ENCODE assay signal across 8 cellular contexts in genomic region chr9:34403554-34404380, GRCh38. TPM values are rescaled to one million over a fixed set of nuclear protein-coding genes. Genes with fewer than 3 reads are reported as not detected.
DNase-seq lines count a peak whose midpoint lies in the region; ATAC-seq and TF ChIP-seq lines count a peak whose summit lies in the region.

No MANE protein-coding gene starts in this region.

- H3K27ac ChIP-seq in CD4-positive, CD25-positive, alpha-beta regulatory T cell (ENCODE audit: insufficient read depth, low read length, poor library complexity, severe bottlenecking), result no peak overlapping the region
- H3K27ac ChIP-seq in fibroblast of lung (ENCODE audit: insufficient read depth, low read length), result no peak overlapping the region

- H3K27me3 Mint-ChIP-seq in CD4-positive, CD25-positive, alpha-beta regulatory T cell, result no peaks in the 10 kb centered on the region
- H3K27me3 Mint-ChIP-seq in nephron (ENCODE audit: low read depth), result no peaks in the 10 kb centered on the region
- no peaks in the 10 kb centered on the region for H3K27me3 Mint-ChIP-seq in type B pancreatic cell

- ATAC-seq in CD4-positive, CD25-positive, alpha-beta regulatory T cell (ENCODE audit: low read depth in 2 of 2), result no peak
- no peak for ATAC-seq in HG03460 (IDR thresholded peaks at IDR 0.05; ENCODE audit: unreplicated experiment)

- H4K20me1 ChIP-seq in fibroblast of lung (ENCODE audit: control insufficient read depth, extremely low read depth, insufficient read depth, low read length), result no peaks in the 10 kb centered on the region

- H3K4me3 Mint-ChIP-seq in CD4-positive, CD25-positive, alpha-beta regulatory T cell, result no peak overlapping the region
- H3K4me3 Mint-ChIP-seq in nephron (no peak overlapping the region), type B pancreatic cell (no peak overlapping the region)

- no peak overlapping the region for H2AFZ ChIP-seq in fibroblast of lung (ENCODE audit: low read length)

- CTCF ChIA-PET in HEK293T (lab: Yijun Ruan, JAX), result interaction anchor here (0.7 to 2.7 kb wide), 22 partner anchors 9 to 233 kb away, joined by 3 to 15 read pairs (median 5); partner anchors contain the start of gene SIGMAR1

- TF ChIP-seq CTCF in fibroblast of lung (conservative IDR thresholded peaks at IDR 0.05 in 1 of 2, IDR thresholded peaks at IDR 0.05 in 1 of 2; ENCODE audit: low read depth in 1 of 2, low read length in 2 of 2), result peak; percentile 98 to 99
- TF ChIP-seq CTCF in nephron (IDR thresholded peaks at IDR 0.05; ENCODE audit: unreplicated experiment in 3 of 3), result peak; percentile 96 to 98 (median 96)
- peak; percentile 99 for TF ChIP-seq CTCF in type B pancreatic cell (conservative IDR thresholded peaks at IDR 0.05)

- no peaks in the 10 kb centered on the region for H3K9me3 Mint-ChIP-seq in CD4-positive, CD25-positive, alpha-beta regulatory T cell
- no peaks in the 10 kb centered on the region for H3K9me3 Mint-ChIP-seq in nephron
- H3K9me3 Mint-ChIP-seq in type B pancreatic cell, result no peaks in the 10 kb centered on the region

- H3K9ac ChIP-seq in fibroblast of lung (ENCODE audit: insufficient read depth, low read length), result no peak overlapping the region

- no peaks in the 10 kb centered on the region for H3K9me3 ChIP-seq in CD4-positive, CD25-positive, alpha-beta regulatory T cell (ENCODE audit: control insufficient read depth in 2 of 2, low read length in 2 of 2)
- H3K9me3 ChIP-seq in fibroblast of lung (ENCODE audit: control insufficient read depth, insufficient read depth, low read depth, low read length), result no peaks in the 10 kb centered on the region

- H3K27ac Mint-ChIP-seq in CD4-positive, CD25-positive, alpha-beta regulatory T cell, result peak overlapping the region in 1 of 3 donors; percentile 1
- H3K27ac Mint-ChIP-seq in nephron, result no peak overlapping the region
- H3K27ac Mint-ChIP-seq in type B pancreatic cell, result no peak overlapping the region

- no peak overlapping the region for H3K4me2 ChIP-seq in fibroblast of lung (ENCODE audit: extremely low read depth, insufficient read depth, low read length)

- POLR2A ChIA-PET in HEK293T (lab: Yijun Ruan, JAX), result no interaction called here

- H3K36me3 ChIP-seq in CD4-positive, CD25-positive, alpha-beta regulatory T cell (ENCODE audit: control insufficient read depth, insufficient read depth, low read length), result peaks cover 5% of the 10 kb centered on the region
- H3K36me3 ChIP-seq in fibroblast of lung (ENCODE audit: control insufficient read depth, insufficient read depth, low read length), result no peaks in the 10 kb centered on the region

- H3K36me3 Mint-ChIP-seq in CD4-positive, CD25-positive, alpha-beta regulatory T cell, result peaks cover 17% of the 10 kb centered on the region
- peaks cover 13% of the 10 kb centered on the region for H3K36me3 Mint-ChIP-seq in nephron (ENCODE audit: low read depth)
- no peaks in the 10 kb centered on the region for H3K36me3 Mint-ChIP-seq in type B pancreatic cell

- H3K4me1 ChIP-seq in CD4-positive, CD25-positive, alpha-beta regulatory T cell (ENCODE audit: control insufficient read depth, insufficient read depth, low read length, poor library complexity, severe bottlenecking), result no peaks in the 10 kb centered on the region
- no peaks in the 10 kb centered on the region for H3K4me1 ChIP-seq in fibroblast of lung (ENCODE audit: control insufficient read depth, extremely low read depth, insufficient read depth, low read length)

- DNase-seq in CD4-positive, CD25-positive, alpha-beta regulatory T cell, result peak; percentile 44 to 47 (median 45)
- DNase-seq in HEK293T (ENCODE audit: extremely low spot score) (peak; percentile 77), NCI-H774 (lab: John Stamatoyannopoulos, UW) (peak; percentile 23), activated T-cell treated with anti-CD3 and anti-CD28 coated beads for 48 hours (ENCODE audit: low read depth) (peak; percentile 34), fibroblast of lung (ENCODE audit: low read depth in 2 of 2) (peak; percentile 43 to 70), type B pancreatic cell (ENCODE audit: extremely low spot score, unreplicated experiment) (no peak)

- peaks cover 0 to 6% (median under 1%) of the 10 kb centered on the region in 4 donors for H3K4me1 Mint-ChIP-seq in CD4-positive, CD25-positive, alpha-beta regulatory T cell
- no peaks in the 10 kb centered on the region for H3K4me1 Mint-ChIP-seq in nephron
- H3K4me1 Mint-ChIP-seq in type B pancreatic cell (ENCODE audit: unreplicated experiment), result no peaks in the 10 kb centered on the region

- no peaks in the 10 kb centered on the region for H3K79me2 ChIP-seq in fibroblast of lung (ENCODE audit: control insufficient read depth, insufficient read depth, low read length)

- no peak overlapping the region for H3K4me3 ChIP-seq in CD4-positive, CD25-positive, alpha-beta regulatory T cell (ENCODE audit: low read depth, low read length)
- H3K4me3 ChIP-seq in fibroblast of lung (replicated peaks in 1 of 4; ENCODE audit: control extremely low read depth in 1 of 4, insufficient read depth in 1 of 4, low read depth in 3 of 4, low read length in 4 of 4), result no peak overlapping the region

- H3K27me3 ChIP-seq in CD4-positive, CD25-positive, alpha-beta regulatory T cell (ENCODE audit: control insufficient read depth, insufficient read depth, low read length), result no peaks in the 10 kb centered on the region
- no peaks in the 10 kb centered on the region for H3K27me3 ChIP-seq in fibroblast of lung (ENCODE audit: control insufficient read depth, insufficient read depth, low read length)

TF ChIP-seq in HEK293T, 16 proteins besides CTCF, POLR2A, EP300 and RAD21:
- TF ChIP-seq ARNT (IDR thresholded peaks at IDR 0.05) (no peak), TARDBP (IDR thresholded peaks at IDR 0.05) (no peak), L3MBTL2 (conservative IDR thresholded peaks at IDR 0.05) (no peak), ZNF384 (IDR thresholded peaks at IDR 0.05) (no peak), BHLHE40 (IDR thresholded peaks at IDR 0.05; ENCODE audit: borderline replicate concordance) (no peak), NFRKB (IDR thresholded peaks at IDR 0.05) (no peak), SUZ12 (IDR thresholded peaks at IDR 0.05) (no peak), FOXA1 (IDR thresholded peaks at IDR 0.05) (no peak), PKNOX1 (IDR thresholded peaks at IDR 0.05) (no peak), LEF1 (IDR thresholded peaks at IDR 0.05; ENCODE audit: borderline replicate concordance) (no peak), CTBP1 (IDR thresholded peaks at IDR 0.05; ENCODE audit: borderline replicate concordance) (no peak), SP1 (IDR thresholded peaks at IDR 0.05) (no peak), FOXM1 (IDR thresholded peaks at IDR 0.05; ENCODE audit: borderline replicate concordance) (no peak), HDGF (IDR thresholded peaks at IDR 0.05; ENCODE audit: borderline replicate concordance) (no peak), ELF4 (IDR thresholded peaks at IDR 0.05) (no peak), FOXK2 (IDR thresholded peaks at IDR 0.05) (no peak)

RNA-seq across cellular contexts. Expression of gene MYORG, which starts 27.1 kb away (rescaled TPM):
- 0.64 TPM for total RNA-seq in CD4-positive, CD25-positive, alpha-beta regulatory T cell
- under 1 TPM; 0.05 to 0.35 (median 0.29) TPM for polyA plus RNA-seq in CD4-positive, CD25-positive, alpha-beta regulatory T cell
- total RNA-seq in fibroblast of lung (0.26 and 0.83 TPM in 2 replicates), type B pancreatic cell (ENCODE audit: low replicate concordance) (11.6 and 24.5 TPM in 2 replicates)
- polyA plus RNA-seq in fibroblast of lung, result 0.34 and 0.38 TPM in 2 replicates
- polyA plus RNA-seq in fibroblast of lung (2012), result 0.96 and 1.1 TPM in 2 replicates
- 1.0 and 1.6 TPM in 2 replicates for polyA minus RNA-seq in fibroblast of lung (ENCODE audit: low replicate concordance)

RNA-seq across cellular contexts. Expression of gene FAM219A, which starts 54.6 kb away (rescaled TPM):
- total RNA-seq in CD4-positive, CD25-positive, alpha-beta regulatory T cell, result 16.9 TPM
- 1 to 10 TPM in 2 of 4 donors, under 1 TPM in 2; 0.70 to 1.3 (median 0.97) TPM for polyA plus RNA-seq in CD4-positive, CD25-positive, alpha-beta regulatory T cell
- total RNA-seq in fibroblast of lung (3.3 and 5.3 TPM in 2 replicates), type B pancreatic cell (ENCODE audit: low replicate concordance) (13.4 and 22.4 TPM in 2 replicates)
- polyA plus RNA-seq in fibroblast of lung, result 7.3 and 8.8 TPM in 2 replicates
- 9.4 and 10.5 TPM in 2 replicates for polyA plus RNA-seq in fibroblast of lung (2012)
- 16.8 and 19.6 TPM in 2 replicates for polyA minus RNA-seq in fibroblast of lung (ENCODE audit: low replicate concordance)

RNA-seq across cellular contexts. Expression of gene DNAI1, which starts 54.8 kb away (rescaled TPM):
- not detected for total RNA-seq in CD4-positive, CD25-positive, alpha-beta regulatory T cell
- polyA plus RNA-seq in CD4-positive, CD25-positive, alpha-beta regulatory T cell, result not detected
- not detected in 2 replicates for total RNA-seq in fibroblast of lung
- not detected in 2 replicates for polyA plus RNA-seq in fibroblast of lung
- not detected in 2 replicates for polyA plus RNA-seq in fibroblast of lung (2012)
- not detected in 2 replicates for polyA minus RNA-seq in fibroblast of lung (ENCODE audit: low replicate concordance)
- 0.69 and 4.4 TPM in 2 replicates for total RNA-seq in type B pancreatic cell (ENCODE audit: low replicate concordance)
